In genomic region chr3:189822726-189823125, GRCh38 we compare ENCODE assay signal across 15 cellular contexts.
A peak's percentile ranks its signal among the peaks of the same experiment; 100 is the strongest.
DNase-seq lines count a peak whose midpoint lies in the region; ATAC-seq and TF ChIP-seq lines count a peak whose summit lies in the region.
"Had no signal": no experiment of that assay in that cellular context is flagged by ENCODE, and none has a peak within 500 bp of the region (broad histone marks: within the 10 kb centered on the region; RNA-seq: fewer than 3 reads in every experiment).

No MANE protein-coding gene starts in this region.

- WGBS in SK-N-SH (ENCODE audit: low lambda C conversion rate), result 3% methylated on average over 3 of the region's 3 CpGs

- CTCF ChIA-PET in AG04450 (lab: Charles Lee) (interaction anchor here (0.6 kb wide), 1 partner anchor 553 kb away, joined by 8 read pairs; no protein-coding TSS in a partner anchor), HEK293 (lab: Yijun Ruan, JAX) (interaction anchor here (0.6 to 1.4 kb wide), 2 partner anchors 10 to 698 kb away, joined by 3 to 4 read pairs; no protein-coding TSS in a partner anchor), SK-N-SH (lab: Yijun Ruan, JAX) (interaction anchor here (1.5 kb wide), 1 partner anchor 25 kb away, joined by 3 read pairs; no protein-coding TSS in a partner anchor)

- no peak for TF ChIP-seq EP300 in SK-N-SH (IDR thresholded peaks at IDR 0.05; ENCODE audit: borderline replicate concordance in 1 of 2, low read depth in 1 of 2, low read length in 1 of 2)

- POLR2A ChIA-PET in AG04450 (lab: Yijun Ruan, JAX) (no interaction called here), HEK293 (lab: Yijun Ruan, JAX) (no interaction called here), SK-N-SH (lab: Yijun Ruan, JAX) (no interaction called here)

- H3K4me1 ChIP-seq in HEK293 (ENCODE audit: control insufficient read depth, insufficient read depth, low read length), result no peaks in the 10 kb centered on the region
- H3K4me1 ChIP-seq in left lung, result no peaks in the 10 kb centered on the region
- no peaks in the 10 kb centered on the region for H3K4me1 ChIP-seq in SK-N-SH (ENCODE audit: control insufficient read depth in 1 of 2, insufficient read depth in 2 of 2, low read depth in 1 of 2, low read length in 1 of 2)
- H3K4me1 ChIP-seq: colonic mucosa had no signal

- H3K9me3 ChIP-seq in AG04450 (ENCODE audit: control insufficient read depth, insufficient read depth, low read length) (no peaks in the 10 kb centered on the region), HEK293 (ENCODE audit: control insufficient read depth, insufficient read depth, low read depth, low read length) (no peaks in the 10 kb centered on the region), left lung (no peaks in the 10 kb centered on the region), SK-N-SH (no peaks in the 10 kb centered on the region)
- H3K9me3 ChIP-seq: Caco-2, colonic mucosa had no signal

- intact Hi-C loops in left lung (cut with DNase I), result no loop called here

- H3K4me3 ChIP-seq in AG04450 (ENCODE audit: low read depth, low read length) (no peak overlapping the region), HEK293 (ENCODE audit: low read depth, low read length) (no peak overlapping the region), astrocyte of the spinal cord (ENCODE audit: low read depth, low read length) (no peak overlapping the region), left lung (no peak overlapping the region), SK-N-SH (ENCODE audit: low read depth in 2 of 2, low read length in 1 of 2) (no peak overlapping the region)
- H3K4me3 ChIP-seq: colonic mucosa had no signal

- H3K4me2 ChIP-seq in SK-N-SH, result no peak overlapping the region

- no peaks in the 10 kb centered on the region for H3K9me2 ChIP-seq in SK-N-SH

- H3K27ac ChIP-seq in AG04450 (ENCODE audit: low read depth, low read length) (no peak overlapping the region), HEK293 (ENCODE audit: extremely low read depth, low read depth, low read length) (no peak overlapping the region), left lung (no peak overlapping the region), SK-N-SH (ENCODE audit: low read depth in 2 of 2, low read length in 1 of 2) (no peak overlapping the region)
- H3K27ac ChIP-seq: colonic mucosa had no signal

- no peaks in the 10 kb centered on the region for H3F3A ChIP-seq in SK-N-SH (replicated peaks; ENCODE audit: insufficient read depth)

- H3K27me3 ChIP-seq in AG04450 (ENCODE audit: control insufficient read depth, insufficient read depth, low read length) (no peaks in the 10 kb centered on the region), left lung (no peaks in the 10 kb centered on the region), SK-N-SH (ENCODE audit: insufficient read depth) (no peaks in the 10 kb centered on the region; the same call in 1 of the 2 replicates)
- H3K27me3 ChIP-seq: colonic mucosa had no signal

- no peaks in the 10 kb centered on the region for H3K79me2 ChIP-seq in SK-N-SH (ENCODE audit: insufficient read depth)

- H4K20me1 ChIP-seq in SK-N-SH (ENCODE audit: insufficient read depth), result no peaks in the 10 kb centered on the region

- DNase-seq in AG04450 (ENCODE audit: low read depth, low spot score) (no peak), astrocyte of the spinal cord (ENCODE audit: low read depth, low spot score) (no peak), left lung (no peak), GM20000 (ENCODE audit: low spot score) (no peak), SK-N-SH (no peak), foreskin melanocyte (no peak), DMS 273 treated with DMSO at 0.1 percent for 48 hours (lab: John Stamatoyannopoulos, UW) (no peak)
- DNase-seq: Caco-2; colonic mucosa; hippocampal formation; NCI-H2029 treated with DMSO at 0.1 percent for 48 hours; NCI-H526; stimulated activated naive CD8-positive, alpha-beta T cell treated with anti-CD3 and anti-CD28 coated beads, Interleukin-15, Interleukin-2, amounts not matched to agents 100 U/mL and 50 U/mL, for 24 hours; T-helper 1 cell had no signal

- TF ChIP-seq RAD21 in SK-N-SH (IDR thresholded peaks at IDR 0.05; ENCODE audit: low read length), result no peak

- TF ChIP-seq CTCF in AG04450 (IDR thresholded peaks at IDR 0.05; ENCODE audit: low read depth, low read length) (peak; percentile 11; the same call in 1 of the 2 replicates), HEK293 (tag by site-specific recombination; IDR thresholded peaks at IDR 0.05) (no peak), astrocyte of the spinal cord (IDR thresholded peaks at IDR 0.05; ENCODE audit: low read depth, low read length) (peak; percentile 9), left lung (IDR thresholded peaks at IDR 0.05) (no peak), GM20000 (IDR thresholded peaks at IDR 0.05; ENCODE audit: extremely low read depth, missing control alignments) (no peak), SK-N-SH (IDR thresholded peaks at IDR 0.05) (no peak)

- peak; percentile 19 for ATAC-seq in left lung
- ATAC-seq: stimulated activated naive CD8-positive, alpha-beta T cell treated with anti-CD3 and anti-CD28 coated beads, Interleukin-15, Interleukin-2, amounts not matched to agents 100 U/mL and 50 U/mL, for 24 hours had no signal

- H3K36me3 ChIP-seq in HEK293 (ENCODE audit: control insufficient read depth in 2 of 2, insufficient read depth in 1 of 2, low read length in 2 of 2) (no peaks in the 10 kb centered on the region), left lung (no peaks in the 10 kb centered on the region), SK-N-SH (replicated peaks in 1 of 2; ENCODE audit: control insufficient read depth in 1 of 2, insufficient read depth in 2 of 2, low read length in 1 of 2) (no peaks in the 10 kb centered on the region)
- H3K36me3 ChIP-seq: colonic mucosa had no signal

- no peak overlapping the region for H2AFZ ChIP-seq in SK-N-SH (ENCODE audit: low read depth)

- H3K9ac ChIP-seq in SK-N-SH, result no peak overlapping the region

- in situ Hi-C loops in astrocyte of the spinal cord (cut with HindIII; ENCODE audit: low sequenced_read_pairs), result no loop called here

TF ChIP-seq in HEK293, 187 proteins besides CTCF, POLR2A, EP300 and RAD21:
- TF ChIP-seq ZNF335 (tag by site-specific recombination; conservative IDR thresholded peaks at IDR 0.05) (peak; percentile 36; the same call in 1 of the 2 replicates), REPIN1 (tag by site-specific recombination; IDR thresholded peaks at IDR 0.05; ENCODE audit: low read depth) (no peak), TRIM28 (IDR thresholded peaks at IDR 0.05; ENCODE audit: borderline replicate concordance, low read length) (peak; percentile 46; the same call in 1 of the 2 replicates)

TF ChIP-seq in SK-N-SH, 30 proteins besides CTCF, POLR2A, EP300 and RAD21:
- TF ChIP-seq RCOR1 (IDR thresholded peaks at IDR 0.05; ENCODE audit: low read length), result no peak
- no peak for TF ChIP-seq YY1 (IDR thresholded peaks at IDR 0.05; ENCODE audit: low read depth)
- TF ChIP-seq ELF1 (IDR thresholded peaks at IDR 0.05), result no peak

Comparison
In these comparisons a context has a peak if more than half of its experiments do, and no peak if none do; other contexts are left out.
1. CTCF ChIP-seq: peak in AG04450 (single experiment) and astrocyte of the spinal cord (single experiment); none in HEK293 (single experiment), left lung (0 of 2), GM20000 (single experiment) and SK-N-SH (single experiment).